9 cellular contexts compared by ENCODE assay signal in genomic region chr6:35687658-35688604, GRCh38. TPM values are rescaled to one million over a fixed set of nuclear protein-coding genes. Genes with fewer than 3 reads are reported as not detected.
DNase-seq lines count a peak whose midpoint lies in the region; ATAC-seq and TF ChIP-seq lines count a peak whose summit lies in the region.
"Had no signal": no experiment of that assay in that cellular context is flagged by ENCODE, and none has a peak within 500 bp of the region (broad histone marks: within the 10 kb centered on the region; RNA-seq: fewer than 3 reads in every experiment).

No MANE protein-coding gene starts in this region.

- H3K9me3 ChIP-seq in body of pancreas (no peaks in the 10 kb centered on the region), skeletal muscle tissue (ENCODE audit: control insufficient read depth in 3 of 3, low read length in 3 of 3) (no peaks in the 10 kb centered on the region)

- no peaks in the 10 kb centered on the region for H3K36me3 ChIP-seq in body of pancreas (replicated peaks in 1 of 2; ENCODE audit: insufficient read depth in 1 of 2, low read depth in 2 of 2)
- peaks cover 0 to 5% (median 0%) of the 10 kb centered on the region in 3 donors for H3K36me3 ChIP-seq in skeletal muscle tissue (ENCODE audit: control insufficient read depth in 3 of 3, insufficient read depth in 3 of 3, low read length in 3 of 3)

- WGBS in body of pancreas, 2 donors: 0 to 2% methylated on average over 23 to 86 of the region's 100 CpGs

- H3K27ac ChIP-seq in body of pancreas (peak overlapping the region; percentile 84 to 95 (median 94)), skeletal muscle tissue (ENCODE audit: low read depth, low read length) (peak overlapping the region; percentile 68)

- no peak for TF ChIP-seq CTCF in body of pancreas (IDR thresholded peaks at IDR 0.05)

- ATAC-seq in GM21737 (IDR thresholded peaks at IDR 0.05; ENCODE audit: unreplicated experiment): peak; percentile 30
- ATAC-seq in body of pancreas: peak; percentile 47

- H3K4me1 ChIP-seq in body of pancreas (peaks cover 35% of the 10 kb centered on the region), skeletal muscle tissue (ENCODE audit: control insufficient read depth in 3 of 3, insufficient read depth in 3 of 3, low read length in 3 of 3) (peaks cover 15 to 24% (median 16%) of the 10 kb centered on the region in 3 donors)

- H3K27me3 ChIP-seq in body of pancreas (no peaks in the 10 kb centered on the region), skeletal muscle tissue (ENCODE audit: control insufficient read depth in 3 of 3, insufficient read depth in 3 of 3, low read length in 3 of 3) (no peaks in the 10 kb centered on the region)

- DNase-seq in Daoy (ENCODE audit: low read depth) (peak; percentile 73), KG1 (lab: John Stamatoyannopoulos, UW) (peak; percentile 37), T-helper 22 cell (ENCODE audit: low read depth) (peak; percentile 27), body of pancreas (peak; percentile 70 to 80 (median 77)), iPS-NIHi7 (ENCODE audit: extremely low spot score) (peak; percentile 59), AML-193 (lab: John Stamatoyannopoulos, UW) (no peak)

- intact Hi-C loops in body of pancreas (cut with DNase I): loop anchor here (10.0 kb wide), 2 partner anchors 47 to 53 kb away; partner anchors contain the start of gene ARMC12

- H3K4me3 ChIP-seq in body of pancreas (peak overlapping the region; percentile 56 to 85), skeletal muscle tissue (ENCODE audit: low read length in 3 of 3) (peak overlapping the region; percentile 85 to 98 (median 86))

- H3K9ac ChIP-seq in skeletal muscle tissue (ENCODE audit: low read depth in 1 of 3, low read length in 3 of 3): peak overlapping the region; percentile 83 to 89 (median 85)

- peak; percentile 24 to 70 (median 60) for TF ChIP-seq POLR2A in body of pancreas (IDR thresholded peaks at IDR 0.05)

RNA-seq across cellular contexts. Expression of gene FKBP5, which starts 0.8 kb away (rescaled TPM):
- 6.8 and 10.2 TPM in 2 replicates for total RNA-seq in Daoy (2014; rRNA removed; shearing (Covaris generic))
- total RNA-seq in body of pancreas: 100 to 1,000 TPM; 133 to 138 TPM
- total RNA-seq in skeletal muscle tissue: 6.8 TPM

RNA-seq across cellular contexts. Expression of gene ARMC12, which starts 48.9 kb away (rescaled TPM):
- total RNA-seq in Daoy (2014; rRNA removed; shearing (Covaris generic)): 0.51 TPM in 1 of 2 replicates, not detected in the other
- total RNA-seq in body of pancreas (under 1 TPM in 1 of 2 donors, not detected in 1; 0.26 TPM), skeletal muscle tissue (0.52 TPM)
- total RNA-seq: glomerular endothelial cell had no signal

Comparison
In these comparisons a context has a peak if more than half of its experiments do, and no peak if none do; other contexts are left out.
1. DNase-seq: peak in Daoy (single experiment), KG1 (single experiment), T-helper 22 cell (single experiment), body of pancreas (4 of 4) and iPS-NIHi7 (single experiment); none in AML-193 (0 of 2).
2. RNA of gene FKBP5, which starts 0.8 kb away (total RNA-seq): 133 to 138 TPM in body of pancreas; 6.8 to 10.2 TPM in Daoy and 6.8 TPM in skeletal muscle tissue (single experiment); every median in the first group is over 10 times any median in the second.